Comparison of ENCODE assay signal across 8 cellular contexts in genomic region chr9:136485049-136485647, GRCh38. TPM values are rescaled to one million over a fixed set of nuclear protein-coding genes. Genes with fewer than 3 reads are reported as not detected.
A peak's percentile ranks its signal among the peaks of the same experiment; 100 is the strongest.
DNase-seq lines count a peak whose midpoint lies in the region; ATAC-seq, FAIRE-seq and TF ChIP-seq lines count a peak whose summit lies in the region.

No MANE protein-coding gene starts in this region.

- H3K27ac Mint-ChIP-seq in activated B cell treated with CpG ODN at 0.5 μM for 24 hours: peak overlapping the region; percentile 46

- peaks cover 11% of the 10 kb centered on the region for H3K36me3 Mint-ChIP-seq in activated B cell treated with CpG ODN at 0.5 μM for 24 hours (ENCODE audit: low read depth)

- peak overlapping the region; percentile 57 for H3K4me3 Mint-ChIP-seq in activated B cell treated with CpG ODN at 0.5 μM for 24 hours

- no peak for TF ChIP-seq POLR2A in GM12892 (IDR thresholded peaks at IDR 0.05; ENCODE audit: low read depth, low read length)

- H3K27me3 Mint-ChIP-seq in activated B cell treated with CpG ODN at 0.5 μM for 24 hours: no peaks in the 10 kb centered on the region

- no peak overlapping the region for H3K27ac ChIP-seq in caudate nucleus (ENCODE audit: low read depth, low read length)

- intact Hi-C loops in activated B cell treated with CpG ODN at 0.5 μM for 24 hours (cut with micrococcal nuclease): loop anchor here (1.0 kb wide), 1 partner anchor 159 kb away; no protein-coding TSS in a partner anchor

- H3K4me1 Mint-ChIP-seq in activated B cell treated with CpG ODN at 0.5 μM for 24 hours: peaks cover 26% of the 10 kb centered on the region

- no peak overlapping the region for H3K4me3 ChIP-seq in kidney epithelial cell (ENCODE audit: low read depth, low read length)

- DNase-seq in A172 (ENCODE audit: low spot score) (peak; percentile 94), GM12892 (ENCODE audit: insufficient read length) (peak; percentile 74), NCI-H2171 treated with DMSO at 0.1 percent for 48 hours (lab: John Stamatoyannopoulos, UW) (peak; percentile 88), activated B cell treated with CpG ODN at 0.5 μM for 24 hours (peak; percentile 74), caudate nucleus (lab: John Stamatoyannopoulos, UW) (peak in 59 of 61 donors; percentile 18 to 89 (median 63)), kidney epithelial cell (ENCODE audit: low read depth) (no peak)
- DNase-seq in stimulated activated CD4-positive, alpha-beta T cell treated with anti-CD3 and anti-CD28 coated beads, Interleukin-2, amount 100 ng/mL, for 24 hours: peak; percentile 89 to 90

- H3K9me3 Mint-ChIP-seq in activated B cell treated with CpG ODN at 0.5 μM for 24 hours: no peaks in the 10 kb centered on the region

- POLR2A ChIA-PET in activated B cell treated with CpG ODN at 0.5 μM for 24 hours (lab: Charles Lee): interaction anchor here (0.6 to 1.7 kb wide), 2 partner anchors 39 to 134 kb away, joined by 4 to 6 read pairs; no protein-coding TSS in a partner anchor

- FAIRE-seq in GM12892 (lab: Jason Lieb, UNC): peak; percentile 81

- H3K27me3 ChIP-seq in kidney epithelial cell (ENCODE audit: control insufficient read depth, insufficient read depth, low read length): peaks cover 8% of the 10 kb centered on the region

- CTCF ChIA-PET in activated B cell treated with CpG ODN at 0.5 μM for 24 hours (lab: Charles Lee): interaction anchor here (1.0 to 6.4 kb wide), 5 partner anchors 49 to 146 kb away, joined by 3 to 44 read pairs (median 4); no protein-coding TSS in a partner anchor

- no peaks in the 10 kb centered on the region for H3K36me3 ChIP-seq in kidney epithelial cell (ENCODE audit: control insufficient read depth, insufficient read depth, low read length)

- TF ChIP-seq CTCF in activated B cell treated with CpG ODN at 0.5 μM for 24 hours (IDR thresholded peaks at IDR 0.05) (peak; percentile 21), kidney epithelial cell (IDR thresholded peaks at IDR 0.05; ENCODE audit: insufficient read depth, low read length, poor library complexity, severe bottlenecking) (peak; percentile 89)

- ATAC-seq in activated B cell treated with CpG ODN at 0.5 μM for 24 hours (ENCODE audit: low read depth) (no peak), GM21723 (IDR thresholded peaks at IDR 0.05; ENCODE audit: unreplicated experiment) (no peak)

RNA-seq across cellular contexts. Expression of gene SEC16A, which starts 2.3 kb away (rescaled TPM):
- total RNA-seq in A172 (2014; rRNA removed; shearing (Covaris generic)): 35.0 and 46.3 TPM in 2 replicates
- polyA plus RNA-seq in GM12892 (2012; ENCODE audit: missing spikeins): 21.2 TPM
- 74.0 and 78.8 TPM in 2 replicates for total RNA-seq in activated B cell treated with CpG ODN at 0.5 μM for 24 hours
- 64.5 and 74.9 TPM in 2 replicates for total RNA-seq in kidney epithelial cell

RNA-seq across cellular contexts. Expression of gene INPP5E, which starts 45.5 kb away (rescaled TPM):
- total RNA-seq in A172 (2014; rRNA removed; shearing (Covaris generic)): 16.6 and 17.6 TPM in 2 replicates
- 5.4 TPM for polyA plus RNA-seq in GM12892 (2012; ENCODE audit: missing spikeins)
- total RNA-seq in activated B cell treated with CpG ODN at 0.5 μM for 24 hours (22.8 and 26.6 TPM in 2 replicates), kidney epithelial cell (14.5 and 20.6 TPM in 2 replicates)
